16 cellular contexts compared by ENCODE assay signal in genomic region chr5:32151198-32151597, GRCh38. TPM values are rescaled to one million over a fixed set of nuclear protein-coding genes. Genes with fewer than 3 reads are reported as not detected.
DNase-seq lines count a peak whose midpoint lies in the region; ATAC-seq and TF ChIP-seq lines count a peak whose summit lies in the region.
"Had no signal": no experiment of that assay in that cellular context is flagged by ENCODE, and none has a peak within 500 bp of the region (broad histone marks: within the 10 kb centered on the region; RNA-seq: fewer than 3 reads in every experiment).

No MANE protein-coding gene starts in this region.

- H3K4me1 ChIP-seq in cardiac muscle cell (ENCODE audit: low read depth): peaks cover 31% of the 10 kb centered on the region
- peaks cover 0 to 44% of the 10 kb centered on the region in 2 donors for H3K4me1 ChIP-seq in right atrium auricular region
- H3K4me1 ChIP-seq in right lobe of liver: peaks cover 0 to 75% (median 23%) of the 10 kb centered on the region in 4 donors
- H3K4me1 ChIP-seq: BLaER1 had no signal

- TF ChIP-seq POLR2A in right lobe of liver (IDR thresholded peaks at IDR 0.05): no peak

- intact Hi-C loops in left ventricle myocardium superior (cut with micrococcal nuclease): no loop called here
- intact Hi-C loops in right lobe of liver (cut with DNase I): no loop called here

- TF ChIP-seq CTCF in cardiac muscle cell (IDR thresholded peaks at IDR 0.05; ENCODE audit: low read depth, low read length) (no peak), right atrium auricular region (IDR thresholded peaks at IDR 0.05) (no peak), right lobe of liver (IDR thresholded peaks at IDR 0.05) (no peak)

- H3K36me3 ChIP-seq in cardiac muscle cell: no peaks in the 10 kb centered on the region
- H3K36me3 ChIP-seq in right atrium auricular region: no peaks in the 10 kb centered on the region
- H3K36me3 ChIP-seq in SK-N-MC (ENCODE audit: insufficient read depth, low read length): peaks cover 11% of the 10 kb centered on the region
- no peaks in the 10 kb centered on the region for H3K36me3 ChIP-seq in right lobe of liver

- no peaks in the 10 kb centered on the region for H3K9me3 ChIP-seq in cardiac muscle cell (ENCODE audit: low read depth)
- no peaks in the 10 kb centered on the region for H3K9me3 ChIP-seq in right atrium auricular region
- H3K9me3 ChIP-seq in SK-N-MC (ENCODE audit: low read depth, low read length): no peaks in the 10 kb centered on the region
- no peaks in the 10 kb centered on the region for H3K9me3 ChIP-seq in right lobe of liver

- H3K4me3 ChIP-seq in cardiac muscle cell (no peak overlapping the region), right atrium auricular region (no peak overlapping the region), SK-N-MC (no peak overlapping the region), right lobe of liver (no peak overlapping the region)
- H3K4me3 ChIP-seq: BLaER1, GM23338 had no signal

- no peak overlapping the region for H3K9ac ChIP-seq in SK-N-MC (ENCODE audit: insufficient read length)
- H3K9ac ChIP-seq: BLaER1 had no signal

- 81% methylated on average over 6 of the region's 6 CpGs for WGBS in right lobe of liver (ENCODE audit: insufficient coverage, low coverage, low lambda C conversion rate, missing lambda C conversion rate)

- H3K27ac ChIP-seq in cardiac muscle cell: peak overlapping the region; percentile 27
- H3K27ac ChIP-seq in right atrium auricular region: no peak overlapping the region
- H3K27ac ChIP-seq in SK-N-MC: peak overlapping the region; percentile 60; the same call in 1 of the 2 replicates
- no peak overlapping the region for H3K27ac ChIP-seq in right lobe of liver
- H3K27ac ChIP-seq: BLaER1, HL-60 had no signal

- H3K27me3 ChIP-seq in cardiac muscle cell (no peaks in the 10 kb centered on the region), right atrium auricular region (no peaks in the 10 kb centered on the region), right lobe of liver (no peaks in the 10 kb centered on the region)
- H3K27me3 ChIP-seq: BLaER1 had no signal

- DNase-seq in cardiac muscle cell (ENCODE audit: low read depth in 1 of 2, low spot score in 1 of 2): no peak
- no peak for DNase-seq in right atrium auricular region (ENCODE audit: low spot score)
- no peak for DNase-seq in SK-N-MC (ENCODE audit: low read depth, low spot score)
- DNase-seq in left ventricle myocardium superior: no peak
- no peak for DNase-seq in activated CD4-positive, CD25-positive, alpha-beta regulatory T cell (lab: John Stamatoyannopoulos, UW)
- no peak for DNase-seq in right lobe of liver
- DNase-seq in NCI-H1092 (lab: John Stamatoyannopoulos, UW): no peak
- DNase-seq: 8988T; CD4-positive, alpha-beta memory T cell; DMS153; DMS79; GDM1; HCEC 1CT had no signal

- peak; percentile 66 for ATAC-seq in left ventricle myocardium superior
- ATAC-seq in right lobe of liver: no peak
- ATAC-seq: GM23338 had no signal

RNA-seq across cellular contexts. Expression of gene GOLPH3, which starts 22.9 kb away (rescaled TPM):
- total RNA-seq in cardiac muscle cell (79.6 and 105 TPM in 2 replicates), right atrium auricular region (10 to 100 TPM; 60.6 to 63.7 TPM), left ventricle myocardium superior (41.2 TPM), right lobe of liver (100 to 1,000 TPM in 3 of 6 experiments, 10 to 100 TPM in 3; 59.1 to 141 (median 95.9) TPM)
- 68.1 and 75.1 TPM in 2 replicates for polyA plus RNA-seq in cardiac muscle cell

Comparison
In these comparisons a context has a peak if more than half of its experiments do, and no peak if none do; other contexts are left out.
1. H3K27ac ChIP-seq: peak in cardiac muscle cell (single experiment) and SK-N-MC (single experiment); none in right atrium auricular region (0 of 2) and right lobe of liver (0 of 3).